ENCODE assay signal across 13 cellular contexts in the genomic region with DNA sequence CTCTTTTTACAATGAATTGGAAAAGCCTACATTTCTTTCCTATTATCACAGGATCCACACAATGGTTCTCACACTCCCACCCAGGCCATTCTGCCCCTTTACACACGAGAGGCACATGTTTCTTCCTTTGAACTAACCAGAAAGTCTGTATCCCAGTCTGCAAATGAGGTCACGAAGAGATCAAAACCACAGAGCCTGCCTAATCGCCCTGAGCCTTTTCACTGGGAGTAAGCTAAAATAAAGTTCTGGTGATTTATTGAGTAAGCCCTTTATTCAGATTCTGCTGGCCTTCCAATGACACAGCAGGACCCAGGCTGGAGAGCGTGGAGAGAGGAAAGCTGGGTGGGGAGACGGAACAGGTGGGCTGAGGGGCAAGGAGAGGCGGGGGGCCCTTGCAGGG.
DNase-seq lines count a peak whose midpoint lies in the region; FAIRE-seq and TF ChIP-seq lines count a peak whose summit lies in the region.
"Had no signal": no experiment of that assay in that cellular context is flagged by ENCODE, and none has a peak within 500 bp of the region (broad histone marks: within the 10 kb centered on the region; RNA-seq: fewer than 3 reads in every experiment).

No MANE protein-coding gene starts in this region.

- DNase-seq in NCI-H69 (lab: John Stamatoyannopoulos, UW) (peak; percentile 4), neural crest cell (ENCODE audit: low read depth, low spot score) (no peak), cardiac septum (ENCODE audit: low spot score) (no peak), DMS79 treated with DMSO at 0.1 percent for 48 hours (lab: John Stamatoyannopoulos, UW) (no peak), GM12891 (ENCODE audit: insufficient read length, low spot score) (no peak)
- no peak for DNase-seq in stimulated activated CD4-positive, alpha-beta T cell treated with anti-CD3 and anti-CD28 coated beads, Interleukin-1b, Interleukin-23, amount 100 ng/mL, for 48 hours
- DNase-seq: activated B cell treated with CpG ODN at 0.5 μM for 24 hours; activated effector memory CD4-positive, alpha-beta T cell treated with anti-CD3 and anti-CD28 coated beads, Interleukin-2, amount 50 U/mL, for 16 hours; effector CD8-positive, alpha-beta T cell; NCI-H2081 treated with DMSO at 0.1 percent for 48 hours had no signal

- H4K20me1 ChIP-seq in BLaER1: no peaks in the 10 kb centered on the region

- peak overlapping the region; percentile 71 for H3K27ac Mint-ChIP-seq in neural crest cell (ENCODE audit: unreplicated experiment)
- H3K27ac Mint-ChIP-seq: activated B cell treated with CpG ODN at 0.5 μM for 24 hours had no signal

- peak overlapping the region; percentile 30; the same call in 1 of the 2 replicates for H3K4me2 ChIP-seq in BLaER1

- FAIRE-seq in endometrium (lab: Jason Lieb, UNC): peak; percentile 85
- no peak for FAIRE-seq in GM12891 (lab: Jason Lieb, UNC)
- FAIRE-seq: RCC 7860 had no signal

- H3K36me3 ChIP-seq in BLaER1: peaks cover 66% of the 10 kb centered on the region

- no peak for TF ChIP-seq POLR2A in GM12891 (IDR thresholded peaks at IDR 0.05; ENCODE audit: low read depth, low read length)

- no peaks in the 10 kb centered on the region for H3K9me3 ChIP-seq in BLaER1

- peaks cover 23% of the 10 kb centered on the region for H3K4me1 ChIP-seq in BLaER1

- no peak overlapping the region for H3K4me3 ChIP-seq in BLaER1

- H3K9ac ChIP-seq in BLaER1: no peak overlapping the region

- intact Hi-C loops in cardiac septum (cut with DNase I): no loop called here

- H3K27me3 Mint-ChIP-seq in neural crest cell (ENCODE audit: low read depth): no peaks in the 10 kb centered on the region
- H3K27me3 Mint-ChIP-seq: activated B cell treated with CpG ODN at 0.5 μM for 24 hours had no signal

- 0 out of 2 replicates have a peak overlapping the region, but pooled peaks have one; percentile 9 for H3K27ac ChIP-seq in BLaER1

- no peak for TF ChIP-seq CTCF in neural crest cell (conservative IDR thresholded peaks at IDR 0.05)

- H3K36me3 Mint-ChIP-seq in neural crest cell (ENCODE audit: low read depth): peaks cover 11% of the 10 kb centered on the region

- H3K4me1 Mint-ChIP-seq in neural crest cell: peaks cover 26% of the 10 kb centered on the region

- peak overlapping the region; percentile 4 for H3K4me3 Mint-ChIP-seq in neural crest cell
- H3K4me3 Mint-ChIP-seq: activated B cell treated with CpG ODN at 0.5 μM for 24 hours had no signal

- H3K9me3 Mint-ChIP-seq in neural crest cell: no peaks in the 10 kb centered on the region
- H3K9me3 Mint-ChIP-seq: activated B cell treated with CpG ODN at 0.5 μM for 24 hours had no signal

- no peaks in the 10 kb centered on the region for H3K27me3 ChIP-seq in BLaER1

TF ChIP-seq in GM12891, 5 proteins besides CTCF, POLR2A, EP300 and RAD21:
- TF ChIP-seq POLR2AphosphoS5 (IDR thresholded peaks at IDR 0.05; ENCODE audit: low read depth, low read length) (no peak), SPI1 (IDR thresholded peaks at IDR 0.05; ENCODE audit: low read depth, low read length) (no peak), TAF1 (IDR thresholded peaks at IDR 0.05; ENCODE audit: low read depth, low read length) (no peak), PAX5 (IDR thresholded peaks at IDR 0.05; ENCODE audit: insufficient read depth, low read length, severe bottlenecking) (no peak), POU2F2 (IDR thresholded peaks at IDR 0.05; ENCODE audit: low read depth, low read length) (no peak)
